Comparison of ENCODE assay signal across 1 cellular context in the genomic region with DNA sequence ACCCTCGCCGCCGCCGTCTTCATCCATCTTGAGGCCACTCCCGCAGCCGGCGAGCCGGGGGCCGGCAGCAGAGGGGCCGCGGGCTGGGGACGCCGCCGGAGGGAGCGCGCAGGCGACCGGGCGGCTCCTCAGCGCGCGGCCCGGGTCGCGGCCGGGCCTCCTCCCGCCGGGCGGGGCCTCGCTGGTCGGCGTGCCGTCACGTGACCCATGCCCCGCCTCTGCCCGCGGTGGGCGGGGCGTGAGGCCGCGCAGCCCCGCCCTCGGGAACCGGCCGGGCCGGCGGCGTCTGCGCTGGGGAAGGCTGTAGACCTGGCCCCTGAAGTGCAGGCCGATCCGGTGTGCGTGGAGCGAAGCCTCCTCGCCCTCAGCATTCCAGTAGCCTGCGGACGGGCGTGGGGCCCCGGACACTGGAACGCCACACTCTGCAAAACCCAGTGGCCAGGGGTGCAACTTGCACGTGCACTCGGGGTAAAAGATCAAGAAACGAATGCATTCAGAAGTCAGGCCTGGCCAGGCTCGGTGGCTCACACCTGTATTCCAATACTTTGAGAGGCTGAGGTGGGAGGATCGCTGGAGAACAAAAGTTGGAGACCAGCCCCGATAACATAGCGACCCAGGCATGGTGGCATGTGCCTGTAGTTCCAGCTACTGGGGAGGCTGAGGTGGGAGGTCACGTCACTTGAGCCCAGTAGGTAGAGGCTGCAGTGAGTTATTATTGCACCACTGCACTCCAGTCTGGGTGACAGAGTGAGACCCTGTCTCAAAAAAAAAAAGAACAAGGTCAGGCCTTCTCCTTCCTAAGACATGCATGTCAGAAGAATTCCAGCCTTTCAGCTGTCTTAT.
A peak's percentile ranks its signal among the peaks of the same experiment; 100 is the strongest.
TF ChIP-seq lines count a peak whose summit lies in the region.

A gene with protein sequence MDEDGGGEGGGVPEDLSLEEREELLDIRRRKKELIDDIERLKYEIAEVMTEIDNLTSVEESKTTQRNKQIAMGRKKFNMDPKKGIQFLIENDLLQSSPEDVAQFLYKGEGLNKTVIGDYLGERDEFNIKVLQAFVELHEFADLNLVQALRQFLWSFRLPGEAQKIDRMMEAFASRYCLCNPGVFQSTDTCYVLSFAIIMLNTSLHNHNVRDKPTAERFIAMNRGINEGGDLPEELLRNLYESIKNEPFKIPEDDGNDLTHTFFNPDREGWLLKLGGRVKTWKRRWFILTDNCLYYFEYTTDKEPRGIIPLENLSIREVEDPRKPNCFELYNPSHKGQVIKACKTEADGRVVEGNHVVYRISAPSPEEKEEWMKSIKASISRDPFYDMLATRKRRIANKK (minus strand): TSS at position 144 of the 843 bp plus-strand sequence. CDS start 117 bp downstream, at position 27.

TF ChIP-seq in K562, 482 proteins besides CTCF, POLR2A, EP300 and RAD21 (continued from another document and continues in another):
- TF ChIP-seq, protein P1, sequence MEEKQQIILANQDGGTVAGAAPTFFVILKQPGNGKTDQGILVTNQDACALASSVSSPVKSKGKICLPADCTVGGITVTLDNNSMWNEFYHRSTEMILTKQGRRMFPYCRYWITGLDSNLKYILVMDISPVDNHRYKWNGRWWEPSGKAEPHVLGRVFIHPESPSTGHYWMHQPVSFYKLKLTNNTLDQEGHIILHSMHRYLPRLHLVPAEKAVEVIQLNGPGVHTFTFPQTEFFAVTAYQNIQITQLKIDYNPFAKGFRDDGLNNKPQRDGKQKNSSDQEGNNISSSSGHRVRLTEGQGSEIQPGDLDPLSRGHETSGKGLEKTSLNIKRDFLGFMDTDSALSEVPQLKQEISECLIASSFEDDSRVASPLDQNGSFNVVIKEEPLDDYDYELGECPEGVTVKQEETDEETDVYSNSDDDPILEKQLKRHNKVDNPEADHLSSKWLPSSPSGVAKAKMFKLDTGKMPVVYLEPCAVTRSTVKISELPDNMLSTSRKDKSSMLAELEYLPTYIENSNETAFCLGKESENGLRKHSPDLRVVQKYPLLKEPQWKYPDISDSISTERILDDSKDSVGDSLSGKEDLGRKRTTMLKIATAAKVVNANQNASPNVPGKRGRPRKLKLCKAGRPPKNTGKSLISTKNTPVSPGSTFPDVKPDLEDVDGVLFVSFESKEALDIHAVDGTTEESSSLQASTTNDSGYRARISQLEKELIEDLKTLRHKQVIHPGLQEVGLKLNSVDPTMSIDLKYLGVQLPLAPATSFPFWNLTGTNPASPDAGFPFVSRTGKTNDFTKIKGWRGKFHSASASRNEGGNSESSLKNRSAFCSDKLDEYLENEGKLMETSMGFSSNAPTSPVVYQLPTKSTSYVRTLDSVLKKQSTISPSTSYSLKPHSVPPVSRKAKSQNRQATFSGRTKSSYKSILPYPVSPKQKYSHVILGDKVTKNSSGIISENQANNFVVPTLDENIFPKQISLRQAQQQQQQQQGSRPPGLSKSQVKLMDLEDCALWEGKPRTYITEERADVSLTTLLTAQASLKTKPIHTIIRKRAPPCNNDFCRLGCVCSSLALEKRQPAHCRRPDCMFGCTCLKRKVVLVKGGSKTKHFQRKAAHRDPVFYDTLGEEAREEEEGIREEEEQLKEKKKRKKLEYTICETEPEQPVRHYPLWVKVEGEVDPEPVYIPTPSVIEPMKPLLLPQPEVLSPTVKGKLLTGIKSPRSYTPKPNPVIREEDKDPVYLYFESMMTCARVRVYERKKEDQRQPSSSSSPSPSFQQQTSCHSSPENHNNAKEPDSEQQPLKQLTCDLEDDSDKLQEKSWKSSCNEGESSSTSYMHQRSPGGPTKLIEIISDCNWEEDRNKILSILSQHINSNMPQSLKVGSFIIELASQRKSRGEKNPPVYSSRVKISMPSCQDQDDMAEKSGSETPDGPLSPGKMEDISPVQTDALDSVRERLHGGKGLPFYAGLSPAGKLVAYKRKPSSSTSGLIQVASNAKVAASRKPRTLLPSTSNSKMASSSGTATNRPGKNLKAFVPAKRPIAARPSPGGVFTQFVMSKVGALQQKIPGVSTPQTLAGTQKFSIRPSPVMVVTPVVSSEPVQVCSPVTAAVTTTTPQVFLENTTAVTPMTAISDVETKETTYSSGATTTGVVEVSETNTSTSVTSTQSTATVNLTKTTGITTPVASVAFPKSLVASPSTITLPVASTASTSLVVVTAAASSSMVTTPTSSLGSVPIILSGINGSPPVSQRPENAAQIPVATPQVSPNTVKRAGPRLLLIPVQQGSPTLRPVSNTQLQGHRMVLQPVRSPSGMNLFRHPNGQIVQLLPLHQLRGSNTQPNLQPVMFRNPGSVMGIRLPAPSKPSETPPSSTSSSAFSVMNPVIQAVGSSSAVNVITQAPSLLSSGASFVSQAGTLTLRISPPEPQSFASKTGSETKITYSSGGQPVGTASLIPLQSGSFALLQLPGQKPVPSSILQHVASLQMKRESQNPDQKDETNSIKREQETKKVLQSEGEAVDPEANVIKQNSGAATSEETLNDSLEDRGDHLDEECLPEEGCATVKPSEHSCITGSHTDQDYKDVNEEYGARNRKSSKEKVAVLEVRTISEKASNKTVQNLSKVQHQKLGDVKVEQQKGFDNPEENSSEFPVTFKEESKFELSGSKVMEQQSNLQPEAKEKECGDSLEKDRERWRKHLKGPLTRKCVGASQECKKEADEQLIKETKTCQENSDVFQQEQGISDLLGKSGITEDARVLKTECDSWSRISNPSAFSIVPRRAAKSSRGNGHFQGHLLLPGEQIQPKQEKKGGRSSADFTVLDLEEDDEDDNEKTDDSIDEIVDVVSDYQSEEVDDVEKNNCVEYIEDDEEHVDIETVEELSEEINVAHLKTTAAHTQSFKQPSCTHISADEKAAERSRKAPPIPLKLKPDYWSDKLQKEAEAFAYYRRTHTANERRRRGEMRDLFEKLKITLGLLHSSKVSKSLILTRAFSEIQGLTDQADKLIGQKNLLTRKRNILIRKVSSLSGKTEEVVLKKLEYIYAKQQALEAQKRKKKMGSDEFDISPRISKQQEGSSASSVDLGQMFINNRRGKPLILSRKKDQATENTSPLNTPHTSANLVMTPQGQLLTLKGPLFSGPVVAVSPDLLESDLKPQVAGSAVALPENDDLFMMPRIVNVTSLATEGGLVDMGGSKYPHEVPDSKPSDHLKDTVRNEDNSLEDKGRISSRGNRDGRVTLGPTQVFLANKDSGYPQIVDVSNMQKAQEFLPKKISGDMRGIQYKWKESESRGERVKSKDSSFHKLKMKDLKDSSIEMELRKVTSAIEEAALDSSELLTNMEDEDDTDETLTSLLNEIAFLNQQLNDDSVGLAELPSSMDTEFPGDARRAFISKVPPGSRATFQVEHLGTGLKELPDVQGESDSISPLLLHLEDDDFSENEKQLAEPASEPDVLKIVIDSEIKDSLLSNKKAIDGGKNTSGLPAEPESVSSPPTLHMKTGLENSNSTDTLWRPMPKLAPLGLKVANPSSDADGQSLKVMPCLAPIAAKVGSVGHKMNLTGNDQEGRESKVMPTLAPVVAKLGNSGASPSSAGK (IDR thresholded peaks at IDR 0.05), result peak; percentile 76
- no peak for TF ChIP-seq GTF2A2 (tag; IDR thresholded peaks at IDR 0.05)
- no peak for TF ChIP-seq KLF10 (CRISPR knock-in tag; IDR thresholded peaks at IDR 0.05)
- TF ChIP-seq, protein P2, sequence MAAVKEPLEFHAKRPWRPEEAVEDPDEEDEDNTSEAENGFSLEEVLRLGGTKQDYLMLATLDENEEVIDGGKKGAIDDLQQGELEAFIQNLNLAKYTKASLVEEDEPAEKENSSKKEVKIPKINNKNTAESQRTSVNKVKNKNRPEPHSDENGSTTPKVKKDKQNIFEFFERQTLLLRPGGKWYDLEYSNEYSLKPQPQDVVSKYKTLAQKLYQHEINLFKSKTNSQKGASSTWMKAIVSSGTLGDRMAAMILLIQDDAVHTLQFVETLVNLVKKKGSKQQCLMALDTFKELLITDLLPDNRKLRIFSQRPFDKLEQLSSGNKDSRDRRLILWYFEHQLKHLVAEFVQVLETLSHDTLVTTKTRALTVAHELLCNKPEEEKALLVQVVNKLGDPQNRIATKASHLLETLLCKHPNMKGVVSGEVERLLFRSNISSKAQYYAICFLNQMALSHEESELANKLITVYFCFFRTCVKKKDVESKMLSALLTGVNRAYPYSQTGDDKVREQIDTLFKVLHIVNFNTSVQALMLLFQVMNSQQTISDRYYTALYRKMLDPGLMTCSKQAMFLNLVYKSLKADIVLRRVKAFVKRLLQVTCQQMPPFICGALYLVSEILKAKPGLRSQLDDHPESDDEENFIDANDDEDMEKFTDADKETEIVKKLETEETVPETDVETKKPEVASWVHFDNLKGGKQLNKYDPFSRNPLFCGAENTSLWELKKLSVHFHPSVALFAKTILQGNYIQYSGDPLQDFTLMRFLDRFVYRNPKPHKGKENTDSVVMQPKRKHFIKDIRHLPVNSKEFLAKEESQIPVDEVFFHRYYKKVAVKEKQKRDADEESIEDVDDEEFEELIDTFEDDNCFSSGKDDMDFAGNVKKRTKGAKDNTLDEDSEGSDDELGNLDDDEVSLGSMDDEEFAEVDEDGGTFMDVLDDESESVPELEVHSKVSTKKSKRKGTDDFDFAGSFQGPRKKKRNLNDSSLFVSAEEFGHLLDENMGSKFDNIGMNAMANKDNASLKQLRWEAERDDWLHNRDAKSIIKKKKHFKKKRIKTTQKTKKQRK (IDR thresholded peaks at IDR 0.05; ENCODE audit: borderline replicate concordance, low read depth, low read length), result no peak
- TF ChIP-seq ZC3H8 (IDR thresholded peaks at IDR 0.05), result no peak
- TF ChIP-seq ETV1 (tag; conservative IDR thresholded peaks at IDR 0.05; ENCODE audit: low read depth), result no peak
- TF ChIP-seq NONO (IDR thresholded peaks at IDR 0.05; ENCODE audit: low read depth in 2 of 2, low read length in 1 of 2), result peak in 1 of 2 experiments; percentile 80; a peak in 2 of 4 replicates
- TF ChIP-seq, protein P3, sequence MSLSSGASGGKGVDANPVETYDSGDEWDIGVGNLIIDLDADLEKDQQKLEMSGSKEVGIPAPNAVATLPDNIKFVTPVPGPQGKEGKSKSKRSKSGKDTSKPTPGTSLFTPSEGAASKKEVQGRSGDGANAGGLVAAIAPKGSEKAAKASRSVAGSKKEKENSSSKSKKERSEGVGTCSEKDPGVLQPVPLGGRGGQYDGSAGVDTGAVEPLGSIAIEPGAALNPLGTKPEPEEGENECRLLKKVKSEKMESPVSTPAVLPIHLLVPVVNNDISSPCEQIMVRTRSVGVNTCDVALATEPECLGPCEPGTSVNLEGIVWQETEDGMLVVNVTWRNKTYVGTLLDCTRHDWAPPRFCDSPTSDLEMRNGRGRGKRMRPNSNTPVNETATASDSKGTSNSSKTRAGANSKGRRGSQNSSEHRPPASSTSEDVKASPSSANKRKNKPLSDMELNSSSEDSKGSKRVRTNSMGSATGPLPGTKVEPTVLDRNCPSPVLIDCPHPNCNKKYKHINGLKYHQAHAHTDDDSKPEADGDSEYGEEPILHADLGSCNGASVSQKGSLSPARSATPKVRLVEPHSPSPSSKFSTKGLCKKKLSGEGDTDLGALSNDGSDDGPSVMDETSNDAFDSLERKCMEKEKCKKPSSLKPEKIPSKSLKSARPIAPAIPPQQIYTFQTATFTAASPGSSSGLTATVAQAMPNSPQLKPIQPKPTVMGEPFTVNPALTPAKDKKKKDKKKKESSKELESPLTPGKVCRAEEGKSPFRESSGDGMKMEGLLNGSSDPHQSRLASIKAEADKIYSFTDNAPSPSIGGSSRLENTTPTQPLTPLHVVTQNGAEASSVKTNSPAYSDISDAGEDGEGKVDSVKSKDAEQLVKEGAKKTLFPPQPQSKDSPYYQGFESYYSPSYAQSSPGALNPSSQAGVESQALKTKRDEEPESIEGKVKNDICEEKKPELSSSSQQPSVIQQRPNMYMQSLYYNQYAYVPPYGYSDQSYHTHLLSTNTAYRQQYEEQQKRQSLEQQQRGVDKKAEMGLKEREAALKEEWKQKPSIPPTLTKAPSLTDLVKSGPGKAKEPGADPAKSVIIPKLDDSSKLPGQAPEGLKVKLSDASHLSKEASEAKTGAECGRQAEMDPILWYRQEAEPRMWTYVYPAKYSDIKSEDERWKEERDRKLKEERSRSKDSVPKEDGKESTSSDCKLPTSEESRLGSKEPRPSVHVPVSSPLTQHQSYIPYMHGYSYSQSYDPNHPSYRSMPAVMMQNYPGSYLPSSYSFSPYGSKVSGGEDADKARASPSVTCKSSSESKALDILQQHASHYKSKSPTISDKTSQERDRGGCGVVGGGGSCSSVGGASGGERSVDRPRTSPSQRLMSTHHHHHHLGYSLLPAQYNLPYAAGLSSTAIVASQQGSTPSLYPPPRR (CRISPR knock-in tag; IDR thresholded peaks at IDR 0.05; ENCODE audit: borderline replicate concordance), result no peak; the same call in 1 of the 2 replicates
- TF ChIP-seq TAF1 (IDR thresholded peaks at IDR 0.05; ENCODE audit: control insufficient read depth, extremely low read depth, insufficient read depth, low read length, severe bottlenecking), result peak; percentile 38
- TF ChIP-seq RBFOX2 (IDR thresholded peaks at IDR 0.05; ENCODE audit: low read depth, low read length), result peak; percentile 62
- TF ChIP-seq, protein P4, sequence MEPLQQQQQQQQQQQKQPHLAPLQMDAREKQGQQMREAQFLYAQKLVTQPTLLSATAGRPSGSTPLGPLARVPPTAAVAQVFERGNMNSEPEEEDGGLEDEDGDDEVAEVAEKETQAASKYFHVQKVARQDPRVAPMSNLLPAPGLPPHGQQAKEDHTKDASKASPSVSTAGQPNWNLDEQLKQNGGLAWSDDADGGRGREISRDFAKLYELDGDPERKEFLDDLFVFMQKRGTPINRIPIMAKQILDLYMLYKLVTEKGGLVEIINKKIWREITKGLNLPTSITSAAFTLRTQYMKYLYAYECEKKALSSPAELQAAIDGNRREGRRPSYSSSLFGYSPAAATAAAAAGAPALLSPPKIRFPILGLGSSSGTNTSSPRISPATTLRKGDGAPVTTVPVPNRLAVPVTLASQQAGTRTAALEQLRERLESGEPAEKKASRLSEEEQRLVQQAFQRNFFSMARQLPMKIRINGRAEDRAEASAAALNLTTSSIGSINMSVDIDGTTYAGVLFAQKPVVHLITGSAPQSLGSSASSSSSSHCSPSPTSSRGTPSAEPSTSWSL (CRISPR knock-in tag; IDR thresholded peaks at IDR 0.05; ENCODE audit: borderline replicate concordance), result no peak
- TF ChIP-seq, protein P5, sequence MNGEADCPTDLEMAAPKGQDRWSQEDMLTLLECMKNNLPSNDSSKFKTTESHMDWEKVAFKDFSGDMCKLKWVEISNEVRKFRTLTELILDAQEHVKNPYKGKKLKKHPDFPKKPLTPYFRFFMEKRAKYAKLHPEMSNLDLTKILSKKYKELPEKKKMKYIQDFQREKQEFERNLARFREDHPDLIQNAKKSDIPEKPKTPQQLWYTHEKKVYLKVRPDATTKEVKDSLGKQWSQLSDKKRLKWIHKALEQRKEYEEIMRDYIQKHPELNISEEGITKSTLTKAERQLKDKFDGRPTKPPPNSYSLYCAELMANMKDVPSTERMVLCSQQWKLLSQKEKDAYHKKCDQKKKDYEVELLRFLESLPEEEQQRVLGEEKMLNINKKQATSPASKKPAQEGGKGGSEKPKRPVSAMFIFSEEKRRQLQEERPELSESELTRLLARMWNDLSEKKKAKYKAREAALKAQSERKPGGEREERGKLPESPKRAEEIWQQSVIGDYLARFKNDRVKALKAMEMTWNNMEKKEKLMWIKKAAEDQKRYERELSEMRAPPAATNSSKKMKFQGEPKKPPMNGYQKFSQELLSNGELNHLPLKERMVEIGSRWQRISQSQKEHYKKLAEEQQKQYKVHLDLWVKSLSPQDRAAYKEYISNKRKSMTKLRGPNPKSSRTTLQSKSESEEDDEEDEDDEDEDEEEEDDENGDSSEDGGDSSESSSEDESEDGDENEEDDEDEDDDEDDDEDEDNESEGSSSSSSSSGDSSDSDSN (IDR thresholded peaks at IDR 0.05; ENCODE audit: borderline replicate concordance in 1 of 2, low read depth in 2 of 2, low read length in 2 of 2), result peak; percentile 38 to 69; a peak in 1 of 4 replicates
- TF ChIP-seq CXXC5 (CRISPR knock-in tag; IDR thresholded peaks at IDR 0.05), result peak; percentile 89
- TF ChIP-seq ZNF134 (CRISPR knock-in tag; conservative IDR thresholded peaks at IDR 0.05), result no peak
- no peak for TF ChIP-seq TEAD2 (tag; IDR thresholded peaks at IDR 0.05)
- TF ChIP-seq TEAD4 (IDR thresholded peaks at IDR 0.05; ENCODE audit: low read length), result no peak
- TF ChIP-seq TEAD4 (CRISPR knock-in tag; IDR thresholded peaks at IDR 0.05; ENCODE audit: borderline replicate concordance), result peak; percentile 49; the same call in 1 of the 2 replicates
- no peak for TF ChIP-seq PPARD (CRISPR knock-in tag; IDR thresholded peaks at IDR 0.05)
